8 cellular contexts compared by ENCODE assay signal in genomic region chrX:57591284-57592158, GRCh38. TPM values are rescaled to one million over a fixed set of nuclear protein-coding genes. Genes with fewer than 3 reads are reported as not detected.
DNase-seq lines count a peak whose midpoint lies in the region; ATAC-seq and TF ChIP-seq lines count a peak whose summit lies in the region.
"Not testable (repeated sequence)": the region's sequence is repeated elsewhere in the genome, so short reads cannot be mapped to it uniquely, and the experiment has no call there.

ZXDB (plus strand) TSS chrX:57592011; CDS start chrX:57592049, 38 bp downstream.

- H3K9me3 ChIP-seq in iPS-15b (ENCODE audit: control insufficient read depth, insufficient read depth, low read length): not testable (repeated sequence)

- not testable (repeated sequence) for H3K9me3 Mint-ChIP-seq in T-helper 2 cell treated with Interferon-gamma antibody and Interleukin-4, amounts not matched to agents 5 μg/mL and 100 μg/mL, for 36 hours; chondrocyte (ENCODE audit: low read depth)

- H3K27me3 Mint-ChIP-seq in T-helper 2 cell treated with Interferon-gamma antibody and Interleukin-4, amounts not matched to agents 5 μg/mL and 100 μg/mL, for 36 hours (ENCODE audit: low read depth); chondrocyte (ENCODE audit: low read depth): not testable (repeated sequence)

- not testable (repeated sequence) for H3K4me1 ChIP-seq in ACC112 (ENCODE audit: control insufficient read depth, insufficient read depth, low read length, unreplicated experiment); iPS-15b (ENCODE audit: control insufficient read depth, insufficient read depth, low read length)

- peak within 1 kb of the TSS; percentile 81 for H3K27ac ChIP-seq in ACC112 (ENCODE audit: low read depth, low read length)

- H3K79me2 ChIP-seq in ACC112 (ENCODE audit: control insufficient read depth, insufficient read depth, low read length, unreplicated experiment): peaks cover 12% of the 10 kb centered on the region

- H3K4me1 Mint-ChIP-seq in T-helper 2 cell treated with Interferon-gamma antibody and Interleukin-4, amounts not matched to agents 5 μg/mL and 100 μg/mL, for 36 hours (ENCODE audit: low read depth): peaks cover 21% of the 10 kb centered on the region
- H3K4me1 Mint-ChIP-seq in chondrocyte (ENCODE audit: low read depth): peaks cover 31% of the 10 kb centered on the region

- H3K4me3 Mint-ChIP-seq in T-helper 2 cell treated with Interferon-gamma antibody and Interleukin-4, amounts not matched to agents 5 μg/mL and 100 μg/mL, for 36 hours: peak within 1 kb of the TSS; percentile 82
- H3K4me3 Mint-ChIP-seq in chondrocyte (ENCODE audit: unreplicated experiment): peak within 1 kb of the TSS; percentile 69

- not testable (repeated sequence) for H3K36me3 ChIP-seq in ACC112 (ENCODE audit: insufficient read depth, low read length); iPS-15b (ENCODE audit: control insufficient read depth, insufficient read depth, low read length)

- H3K9ac ChIP-seq in iPS-15b (ENCODE audit: low read depth, low read length): not testable (repeated sequence)

- ATAC-seq in GM18868 (IDR thresholded peaks at IDR 0.05; ENCODE audit: unreplicated experiment): peak; percentile 58
- ATAC-seq in HG02798 (IDR thresholded peaks at IDR 0.05; ENCODE audit: poor library complexity, unreplicated experiment): peak; percentile 57

- DNase-seq in LoVo (ENCODE audit: low spot score) (peak; percentile 49), pons (ENCODE audit: low spot score) (peak; percentile 28)
- DNase-seq in T-helper 2 cell treated with Interferon-gamma antibody and Interleukin-4, amounts not matched to agents 5 μg/mL and 100 μg/mL, for 36 hours (ENCODE audit: low spot score); chondrocyte (ENCODE audit: low spot score): not testable (repeated sequence)

- H3K27me3 ChIP-seq in ACC112 (ENCODE audit: insufficient read depth, low read length); iPS-15b (ENCODE audit: control insufficient read depth, insufficient read depth, low read length): not testable (repeated sequence)

- H3K4me3 ChIP-seq in ACC112 (ENCODE audit: low read depth, low read length): peak within 1 kb of the TSS; percentile 80
- H3K4me3 ChIP-seq in iPS-15b (ENCODE audit: low read depth, low read length): peak within 1 kb of the TSS; percentile 50

- TF ChIP-seq CTCF in chondrocyte (IDR thresholded peaks at IDR 0.05): peak; percentile 18

- peaks cover 14% of the 10 kb centered on the region for H3K36me3 Mint-ChIP-seq in T-helper 2 cell treated with Interferon-gamma antibody and Interleukin-4, amounts not matched to agents 5 μg/mL and 100 μg/mL, for 36 hours (ENCODE audit: low read depth)
- H3K36me3 Mint-ChIP-seq in chondrocyte (ENCODE audit: low read depth): not testable (repeated sequence)

- H3K27ac Mint-ChIP-seq in T-helper 2 cell treated with Interferon-gamma antibody and Interleukin-4, amounts not matched to agents 5 μg/mL and 100 μg/mL, for 36 hours: peak within 1 kb of the TSS; percentile 91
- peak within 1 kb of the TSS; percentile 89 for H3K27ac Mint-ChIP-seq in chondrocyte (ENCODE audit: unreplicated experiment)

- peak within 1 kb of the TSS; percentile 70 for H2AFZ ChIP-seq in ACC112 (ENCODE audit: low read length, unreplicated experiment)

RNA-seq across cellular contexts. Expression of gene ZXDB, which starts in this region (rescaled TPM):
- total RNA-seq in chondrocyte: 7.3 to 9.5 TPM (median 9.3 TPM) in 3 replicates
